7 cellular contexts compared by ENCODE assay signal in genomic region chr10:38019124-38019523, GRCh38. TPM values are rescaled to one million over a fixed set of nuclear protein-coding genes. Genes with fewer than 3 reads are reported as not detected.
DNase-seq lines count a peak whose midpoint lies in the region; ATAC-seq and TF ChIP-seq lines count a peak whose summit lies in the region.
"Not testable (repeated sequence)": the region's sequence is repeated elsewhere in the genome, so short reads cannot be mapped to it uniquely, and the experiment has no call there.

No MANE protein-coding gene starts in this region.

- peaks cover 100% of the 10 kb centered on the region for H3K36me3 Mint-ChIP-seq in activated T-helper 17 cell treated with anti-CD3 and anti-CD28 coated beads, Interleukin-2, amount 50 U/mL, for 72 hours (ENCODE audit: low read depth)
- peaks cover 45% of the 10 kb centered on the region for H3K36me3 Mint-ChIP-seq in activated naive CD4-positive, alpha-beta T cell treated with anti-CD3 and anti-CD28 coated beads, Interleukin-2, amount 50 U/mL, for 24 hours
- peaks cover 84% of the 10 kb centered on the region for H3K36me3 Mint-ChIP-seq in dendritic cell treated with granulocyte-macrophage colony-stimulating factor and Interleukin-4, amounts not matched to agents 40 ng/mL and 50 ng/mL, for 4 days (ENCODE audit: low read depth)
- peaks cover 93% of the 10 kb centered on the region for H3K36me3 Mint-ChIP-seq in effector memory CD8-positive, alpha-beta T cell (ENCODE audit: insufficient read depth)
- H3K36me3 Mint-ChIP-seq in stimulated activated memory B cell treated with anti-CD40 and anti-IgM and Interleukin-4, amounts not matched to agents 10 μg/mL and 1 μg/mL and 100 μg/mL, for 72 hours = peaks cover 91% of the 10 kb centered on the region

- not testable (repeated sequence) for DNase-seq in effector memory CD8-positive, alpha-beta T cell

- not testable (repeated sequence) for H3K9me3 Mint-ChIP-seq in activated T-helper 17 cell treated with anti-CD3 and anti-CD28 coated beads, Interleukin-2, amount 50 U/mL, for 72 hours; activated naive CD4-positive, alpha-beta T cell treated with anti-CD3 and anti-CD28 coated beads, Interleukin-2, amount 50 U/mL, for 24 hours; dendritic cell treated with granulocyte-macrophage colony-stimulating factor and Interleukin-4, amounts not matched to agents 40 ng/mL and 50 ng/mL, for 4 days; effector memory CD8-positive, alpha-beta T cell; stimulated activated memory B cell treated with anti-CD40 and anti-IgM and Interleukin-4, amounts not matched to agents 10 μg/mL and 1 μg/mL and 100 μg/mL, for 72 hours

- ATAC-seq in activated T-helper 17 cell treated with anti-CD3 and anti-CD28 coated beads, Interleukin-2, amount 50 U/mL, for 72 hours (replicated peaks); effector memory CD8-positive, alpha-beta T cell (replicated peaks); stimulated activated memory B cell treated with anti-CD40 and anti-IgM and Interleukin-4, amounts not matched to agents 10 μg/mL and 1 μg/mL and 100 μg/mL, for 72 hours: not testable (repeated sequence)

- intact Hi-C loops in dendritic cell treated with granulocyte-macrophage colony-stimulating factor and Interleukin-4, amounts not matched to agents 40 ng/mL and 50 ng/mL, for 4 days (cut with micrococcal nuclease) = not testable (repeated sequence)

- peaks cover 15% of the 10 kb centered on the region for H3K4me1 Mint-ChIP-seq in activated T-helper 17 cell treated with anti-CD3 and anti-CD28 coated beads, Interleukin-2, amount 50 U/mL, for 72 hours
- H3K4me1 Mint-ChIP-seq in activated naive CD4-positive, alpha-beta T cell treated with anti-CD3 and anti-CD28 coated beads, Interleukin-2, amount 50 U/mL, for 24 hours = peaks cover 43% of the 10 kb centered on the region
- peaks cover 19% of the 10 kb centered on the region for H3K4me1 Mint-ChIP-seq in dendritic cell treated with granulocyte-macrophage colony-stimulating factor and Interleukin-4, amounts not matched to agents 40 ng/mL and 50 ng/mL, for 4 days (ENCODE audit: low read depth)
- peaks cover 22 to 24% of the 10 kb centered on the region in 2 donors for H3K4me1 Mint-ChIP-seq in effector memory CD8-positive, alpha-beta T cell (ENCODE audit: low read depth in 2 of 2)
- H3K4me1 Mint-ChIP-seq in stimulated activated memory B cell treated with anti-CD40 and anti-IgM and Interleukin-4, amounts not matched to agents 10 μg/mL and 1 μg/mL and 100 μg/mL, for 72 hours = peaks cover 19% of the 10 kb centered on the region

- H3K4me3 ChIP-seq in HEK293 (ENCODE audit: low read depth, low read length); neutrophil (ENCODE audit: low read depth in 1 of 2, low read length in 1 of 2): not testable (repeated sequence)

- not testable (repeated sequence) for H3K4me1 ChIP-seq in HEK293 (ENCODE audit: control insufficient read depth, insufficient read depth, low read length); neutrophil (ENCODE audit: control insufficient read depth in 1 of 2, insufficient read depth in 1 of 2, low read depth in 1 of 2, low read length in 1 of 2)

- TF ChIP-seq CTCF in HEK293 (tag by site-specific recombination; IDR thresholded peaks at IDR 0.05); neutrophil (IDR thresholded peaks at IDR 0.05): not testable (repeated sequence)

- not testable (repeated sequence) for H3K27me3 ChIP-seq in neutrophil

- not testable (repeated sequence) for H3K27me3 Mint-ChIP-seq in activated T-helper 17 cell treated with anti-CD3 and anti-CD28 coated beads, Interleukin-2, amount 50 U/mL, for 72 hours; activated naive CD4-positive, alpha-beta T cell treated with anti-CD3 and anti-CD28 coated beads, Interleukin-2, amount 50 U/mL, for 24 hours; dendritic cell treated with granulocyte-macrophage colony-stimulating factor and Interleukin-4, amounts not matched to agents 40 ng/mL and 50 ng/mL, for 4 days; effector memory CD8-positive, alpha-beta T cell; stimulated activated memory B cell treated with anti-CD40 and anti-IgM and Interleukin-4, amounts not matched to agents 10 μg/mL and 1 μg/mL and 100 μg/mL, for 72 hours

- H3K27ac ChIP-seq in HEK293 (ENCODE audit: extremely low read depth, low read depth, low read length) = not testable (repeated sequence)
- peak overlapping the region; percentile 37 for H3K27ac ChIP-seq in neutrophil

- H3K27ac Mint-ChIP-seq in activated T-helper 17 cell treated with anti-CD3 and anti-CD28 coated beads, Interleukin-2, amount 50 U/mL, for 72 hours = peak overlapping the region; percentile 50
- peak overlapping the region; percentile 51 for H3K27ac Mint-ChIP-seq in activated naive CD4-positive, alpha-beta T cell treated with anti-CD3 and anti-CD28 coated beads, Interleukin-2, amount 50 U/mL, for 24 hours
- H3K27ac Mint-ChIP-seq in dendritic cell treated with granulocyte-macrophage colony-stimulating factor and Interleukin-4, amounts not matched to agents 40 ng/mL and 50 ng/mL, for 4 days = peak overlapping the region; percentile 47
- peak overlapping the region; percentile 21 to 44 for H3K27ac Mint-ChIP-seq in effector memory CD8-positive, alpha-beta T cell
- H3K27ac Mint-ChIP-seq in stimulated activated memory B cell treated with anti-CD40 and anti-IgM and Interleukin-4, amounts not matched to agents 10 μg/mL and 1 μg/mL and 100 μg/mL, for 72 hours = peak overlapping the region; percentile 12

- H3K36me3 ChIP-seq in HEK293 (ENCODE audit: control insufficient read depth in 2 of 2, insufficient read depth in 1 of 2, low read length in 2 of 2) (peaks cover 79 to 83% of the 10 kb centered on the region in 2 experiments), neutrophil (peaks cover 95% of the 10 kb centered on the region)

- H3K4me3 Mint-ChIP-seq in activated T-helper 17 cell treated with anti-CD3 and anti-CD28 coated beads, Interleukin-2, amount 50 U/mL, for 72 hours; activated naive CD4-positive, alpha-beta T cell treated with anti-CD3 and anti-CD28 coated beads, Interleukin-2, amount 50 U/mL, for 24 hours; dendritic cell treated with granulocyte-macrophage colony-stimulating factor and Interleukin-4, amounts not matched to agents 40 ng/mL and 50 ng/mL, for 4 days; effector memory CD8-positive, alpha-beta T cell; stimulated activated memory B cell treated with anti-CD40 and anti-IgM and Interleukin-4, amounts not matched to agents 10 μg/mL and 1 μg/mL and 100 μg/mL, for 72 hours: not testable (repeated sequence)

- POLR2A ChIA-PET in HEK293 (lab: Yijun Ruan, JAX) = not testable (repeated sequence)

- not testable (repeated sequence) for H3K9me3 ChIP-seq in HEK293 (ENCODE audit: control insufficient read depth, insufficient read depth, low read depth, low read length); neutrophil

- CTCF ChIA-PET in HEK293 (lab: Yijun Ruan, JAX) = not testable (repeated sequence)

TF ChIP-seq in HEK293, 187 proteins besides CTCF, POLR2A, EP300 and RAD21:
- peak; percentile 92 for TF ChIP-seq ZNF146 (tag by site-specific recombination; IDR thresholded peaks at IDR 0.05)
- TF ChIP-seq, protein P1, sequence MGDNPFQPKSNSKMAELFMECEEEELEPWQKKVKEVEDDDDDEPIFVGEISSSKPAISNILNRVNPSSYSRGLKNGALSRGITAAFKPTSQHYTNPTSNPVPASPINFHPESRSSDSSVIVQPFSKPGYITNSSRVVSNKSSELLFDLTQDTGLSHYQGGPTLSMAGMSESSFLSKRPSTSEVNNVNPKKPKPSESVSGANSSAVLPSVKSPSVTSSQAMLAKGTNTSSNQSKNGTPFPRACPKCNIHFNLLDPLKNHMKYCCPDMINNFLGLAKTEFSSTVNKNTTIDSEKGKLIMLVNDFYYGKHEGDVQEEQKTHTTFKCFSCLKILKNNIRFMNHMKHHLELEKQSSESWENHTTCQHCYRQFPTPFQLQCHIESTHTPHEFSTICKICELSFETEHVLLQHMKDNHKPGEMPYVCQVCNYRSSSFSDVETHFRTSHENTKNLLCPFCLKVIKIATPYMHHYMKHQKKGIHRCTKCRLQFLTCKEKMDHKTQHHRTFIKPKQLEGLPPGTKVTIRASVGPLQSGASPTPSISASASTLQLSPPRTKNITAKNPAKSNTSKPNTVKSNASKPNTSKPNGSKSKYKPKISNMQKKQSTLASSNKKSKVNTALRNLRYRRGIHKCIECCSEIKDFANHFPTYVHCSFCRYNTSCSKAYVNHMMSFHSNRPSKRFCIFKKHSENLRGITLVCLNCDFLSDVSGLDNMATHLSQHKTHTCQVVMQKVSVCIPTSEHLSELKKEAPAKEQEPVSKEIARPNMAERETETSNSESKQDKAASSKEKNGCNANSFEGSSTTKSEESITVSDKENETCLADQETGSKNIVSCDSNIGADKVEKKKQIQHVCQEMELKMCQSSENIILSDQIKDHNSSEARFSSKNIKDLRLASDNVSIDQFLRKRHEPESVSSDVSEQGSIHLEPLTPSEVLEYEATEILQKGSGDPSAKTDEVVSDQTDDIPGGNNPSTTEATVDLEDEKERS (tag by site-specific recombination; IDR thresholded peaks at IDR 0.05) = 0 out of 2 replicates have a peak, but pooled peaks have one; percentile 19

RNA-seq across cellular contexts. Expression of gene ZNF33A, which starts 8.6 kb away (rescaled TPM):
- total RNA-seq in activated T-helper 17 cell treated with anti-CD3 and anti-CD28 coated beads, Interleukin-2, amount 50 U/mL, for 72 hours = 10 to 100 TPM; 26.6 to 33.1 TPM

RNA-seq across cellular contexts. Expression of gene ZNF25, which starts 42.7 kb away (rescaled TPM):
- 1 to 10 TPM; 5.7 to 9.5 TPM for total RNA-seq in activated T-helper 17 cell treated with anti-CD3 and anti-CD28 coated beads, Interleukin-2, amount 50 U/mL, for 72 hours
